Comparison of ENCODE assay signal across 1 cellular context in the genomic region with DNA sequence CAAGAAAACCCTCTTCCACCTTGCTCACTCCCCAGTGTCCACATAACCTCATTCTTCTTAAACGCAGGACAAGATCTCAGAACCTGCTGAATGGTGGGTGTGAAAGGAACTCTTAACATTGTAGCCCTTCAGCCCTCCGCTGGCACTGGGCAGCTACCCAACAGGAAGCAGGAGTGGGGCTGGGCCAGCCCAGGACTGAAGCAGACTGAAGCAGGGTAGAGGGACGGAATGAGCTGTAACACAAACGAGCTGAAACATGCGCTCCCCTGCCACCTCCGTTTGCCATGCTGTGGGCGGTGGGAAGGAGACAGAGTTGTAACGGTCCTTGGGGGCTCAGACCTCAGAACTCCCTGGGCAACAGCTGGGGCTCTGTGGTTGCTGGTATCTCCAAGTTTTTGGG.
TF ChIP-seq lines count a peak whose summit lies in the region.

No MANE protein-coding gene starts in this region.

TF ChIP-seq in GM12891, 5 proteins besides CTCF, POLR2A, EP300 and RAD21:
- no peak for TF ChIP-seq SPI1 (IDR thresholded peaks at IDR 0.05; ENCODE audit: low read depth, low read length)
TF ChIP-seq in GM12891: peak in this region for 0.
